ENCODE assay signal across 19 cellular contexts in the genomic region with DNA sequence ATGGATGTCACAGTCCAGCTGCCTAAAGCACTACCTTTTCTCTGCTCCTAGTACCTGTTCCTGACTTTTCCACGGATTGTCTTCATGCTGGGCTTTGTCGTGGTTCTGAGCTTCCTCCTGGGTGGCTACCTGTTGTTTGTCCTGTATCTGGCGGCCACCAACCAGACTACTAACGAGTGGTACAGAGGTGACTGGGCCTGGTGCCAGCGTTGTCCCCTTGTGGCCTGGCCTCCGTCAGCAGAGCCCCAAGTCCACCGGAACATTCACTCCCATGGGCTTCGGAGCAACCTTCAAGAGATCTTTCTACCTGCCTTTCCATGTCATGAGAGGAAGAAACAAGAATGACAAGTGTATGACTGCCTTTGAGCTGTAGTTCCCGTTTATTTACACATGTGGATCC. TPM values are rescaled to one million over a fixed set of nuclear protein-coding genes. Genes with fewer than 3 reads are reported as not detected.
A peak's percentile ranks its signal among the peaks of the same experiment; 100 is the strongest.
DNase-seq lines count a peak whose midpoint lies in the region; ATAC-seq and TF ChIP-seq lines count a peak whose summit lies in the region.
"Had no signal": no experiment of that assay in that cellular context is flagged by ENCODE, and none has a peak within 500 bp of the region (broad histone marks: within the 10 kb centered on the region; RNA-seq: fewer than 3 reads in every experiment).

No MANE protein-coding gene starts in this region.

- H4K20me1 ChIP-seq in neural progenitor cell (ENCODE audit: low read depth) = peaks cover 12% of the 10 kb centered on the region

- no peaks in the 10 kb centered on the region for H3K27me3 ChIP-seq in body of pancreas
- no peaks in the 10 kb centered on the region for H3K27me3 ChIP-seq in neural progenitor cell
- H3K27me3 ChIP-seq: esophagus muscularis mucosa, transverse colon had no signal

- intact Hi-C loops in activated CD4-positive, alpha-beta T cell treated with anti-CD3 and anti-CD28 coated beads, Interleukin-2, amount 10 ng/mL, durations not matched to agents 24 days and 14 days (cut with micrococcal nuclease) = loop anchor here (10.0 kb wide), 1 partner anchor 266 kb away; no protein-coding TSS in a partner anchor
- intact Hi-C loops in body of pancreas (cut with DNase I) = no loop called here

- no peak overlapping the region for H2AFZ ChIP-seq in neural progenitor cell (replicated peaks)

- H3K9me3 ChIP-seq in body of pancreas (no peaks in the 10 kb centered on the region), neural progenitor cell (ENCODE audit: low read depth) (no peaks in the 10 kb centered on the region)
- H3K9me3 ChIP-seq: A549, esophagus muscularis mucosa, lower lobe of right lung, transverse colon had no signal

- peaks cover 19% of the 10 kb centered on the region for H3F3A ChIP-seq in neural progenitor cell (ENCODE audit: low read depth)

- peaks cover 37% of the 10 kb centered on the region for H3K36me3 Mint-ChIP-seq in activated CD4-positive, alpha-beta T cell treated with anti-CD3 and anti-CD28 coated beads, Interleukin-2, amount 10 ng/mL, durations not matched to agents 24 days and 14 days (ENCODE audit: low read depth)
- H3K36me3 Mint-ChIP-seq in HFFc6 (ENCODE audit: low read depth) (peaks cover 5% of the 10 kb centered on the region; the same call in 1 of the 2 replicates), neural progenitor cell (peaks cover 19% of the 10 kb centered on the region)

- H3K9me3 Mint-ChIP-seq in activated CD4-positive, alpha-beta T cell treated with anti-CD3 and anti-CD28 coated beads, Interleukin-2, amount 10 ng/mL, durations not matched to agents 24 days and 14 days = no peaks in the 10 kb centered on the region
- no peaks in the 10 kb centered on the region for H3K9me3 Mint-ChIP-seq in HFFc6
- H3K9me3 Mint-ChIP-seq in neural progenitor cell = no peaks in the 10 kb centered on the region
- H3K9me3 Mint-ChIP-seq: CD14-positive monocyte had no signal

- H3K4me3 Mint-ChIP-seq in activated CD4-positive, alpha-beta T cell treated with anti-CD3 and anti-CD28 coated beads, Interleukin-2, amount 10 ng/mL, durations not matched to agents 24 days and 14 days = peak overlapping the region; percentile 40
- H3K4me3 Mint-ChIP-seq in HFFc6 (peak overlapping the region; percentile 13; the same call in 1 of the 2 replicates), neural progenitor cell (peak overlapping the region; percentile 90)

- no peak overlapping the region for H3K27ac ChIP-seq in body of pancreas
- H3K27ac ChIP-seq in neural progenitor cell = no peak overlapping the region
- H3K27ac ChIP-seq: A549, lower lobe of right lung had no signal

- ATAC-seq in body of pancreas (no peak), HG03565 (IDR thresholded peaks at IDR 0.05; ENCODE audit: unreplicated experiment) (no peak)
- ATAC-seq: A549; lower lobe of right lung; stimulated activated naive CD8-positive, alpha-beta T cell treated with anti-CD3 and anti-CD28 coated beads, Interleukin-15, Interleukin-2, amounts not matched to agents 100 U/mL and 50 U/mL, for 24 hours had no signal

- no peaks in the 10 kb centered on the region for H3K27me3 Mint-ChIP-seq in activated CD4-positive, alpha-beta T cell treated with anti-CD3 and anti-CD28 coated beads, Interleukin-2, amount 10 ng/mL, durations not matched to agents 24 days and 14 days
- H3K27me3 Mint-ChIP-seq in HFFc6 (ENCODE audit: insufficient read depth) (no peaks in the 10 kb centered on the region; the same call in none of the 2 replicates), neural progenitor cell (ENCODE audit: insufficient read depth, low read depth) (peaks cover 8% of the 10 kb centered on the region)

- H3K4me3 ChIP-seq in body of pancreas (no peak overlapping the region), neural progenitor cell (no peak overlapping the region)
- H3K4me3 ChIP-seq: A549, lower lobe of right lung, transverse colon had no signal

- peaks cover 19% of the 10 kb centered on the region for H3K4me1 ChIP-seq in body of pancreas
- H3K4me1 ChIP-seq in neural progenitor cell = peaks cover 9% of the 10 kb centered on the region

- peaks cover 0 to 8% of the 10 kb centered on the region in 2 donors for H3K36me3 ChIP-seq in body of pancreas (replicated peaks in 1 of 2; ENCODE audit: insufficient read depth in 1 of 2, low read depth in 2 of 2)
- peaks cover 8% of the 10 kb centered on the region for H3K36me3 ChIP-seq in neural progenitor cell

- peaks cover 19% of the 10 kb centered on the region for H3K4me1 Mint-ChIP-seq in activated CD4-positive, alpha-beta T cell treated with anti-CD3 and anti-CD28 coated beads, Interleukin-2, amount 10 ng/mL, durations not matched to agents 24 days and 14 days
- H3K4me1 Mint-ChIP-seq in HFFc6 (ENCODE audit: low read depth) = peaks cover 6% of the 10 kb centered on the region
- peaks cover 10% of the 10 kb centered on the region for H3K4me1 Mint-ChIP-seq in neural progenitor cell

- H3K27ac Mint-ChIP-seq in activated CD4-positive, alpha-beta T cell treated with anti-CD3 and anti-CD28 coated beads, Interleukin-2, amount 10 ng/mL, durations not matched to agents 24 days and 14 days = peak overlapping the region; percentile 19
- no peak overlapping the region for H3K27ac Mint-ChIP-seq in HFFc6
- H3K27ac Mint-ChIP-seq in neural progenitor cell = peak overlapping the region; percentile 67

- no peak for TF ChIP-seq POLR2A in body of pancreas (IDR thresholded peaks at IDR 0.05)

- H3K9ac ChIP-seq in neural progenitor cell = no peak overlapping the region

- 73 to 87% methylated on average over 9 of the region's 9 CpGs for WGBS in body of pancreas, 2 donors

- TF ChIP-seq CTCF in HFFc6 (IDR thresholded peaks at IDR 0.05) (no peak), body of pancreas (IDR thresholded peaks at IDR 0.05) (no peak), neural progenitor cell (IDR thresholded peaks at IDR 0.05) (no peak)

- H3K79me2 ChIP-seq in neural progenitor cell (ENCODE audit: low read depth) = peaks cover 20% of the 10 kb centered on the region

- H3K4me2 ChIP-seq in neural progenitor cell = no peak overlapping the region

- no peak for DNase-seq in activated CD4-positive, alpha-beta T cell treated with anti-CD3 and anti-CD28 coated beads, Interleukin-2, amount 10 ng/mL, durations not matched to agents 24 days and 14 days
- no peak for DNase-seq in activated CD4-positive, alpha-beta T cell treated with anti-CD3 and anti-CD28 coated beads for 4 hours
- DNase-seq in HFFc6 (no peak), body of pancreas (peak in 3 of 4 donors; percentile 10 to 20 (median 17)), neural progenitor cell (ENCODE audit: low spot score) (no peak), kidney glomerular epithelial cell (lab: John Stamatoyannopoulos, UW) (no peak), NCI-H1694 treated with DMSO at 0.1 percent for 48 hours (lab: John Stamatoyannopoulos, UW) (no peak)
- DNase-seq: activated naive CD4-positive, alpha-beta T cell; DND-41; H7; lower lobe of right lung; RPMI8226; stimulated activated naive CD8-positive, alpha-beta T cell treated with anti-CD3 and anti-CD28 coated beads, Interleukin-15, Interleukin-2, amounts not matched to agents 100 U/mL and 50 U/mL, for 24 hours; transverse colon had no signal

RNA-seq across cellular contexts. Expression of gene INTS15, which starts 1.3 kb away (rescaled TPM):
- 42.5 and 45.1 TPM in 2 replicates for total RNA-seq in activated CD4-positive, alpha-beta T cell treated with anti-CD3 and anti-CD28 coated beads, Interleukin-2, amount 10 ng/mL, durations not matched to agents 24 days and 14 days
- 10 to 100 TPM; 14.9 to 17.9 (median 17.4) TPM for total RNA-seq in HFFc6 (2021; fragmentation: NEBNext Ultra II Directional; extraction: Animal tissue kit (Norgen Biotek cat#: 25700))
- total RNA-seq in body of pancreas (10 to 100 TPM; 25.7 to 40.5 TPM), neural progenitor cell (ENCODE audit: low replicate concordance) (13.7 and 24.1 TPM in 2 replicates)

RNA-seq across cellular contexts. Expression of gene ZDHHC4, which starts 11.3 kb away (rescaled TPM):
- total RNA-seq in activated CD4-positive, alpha-beta T cell treated with anti-CD3 and anti-CD28 coated beads, Interleukin-2, amount 10 ng/mL, durations not matched to agents 24 days and 14 days = 26.7 and 28.3 TPM in 2 replicates
- total RNA-seq in HFFc6 (2021; fragmentation: NEBNext Ultra II Directional; extraction: Animal tissue kit (Norgen Biotek cat#: 25700)) = 10 to 100 TPM; 18.4 to 27.7 (median 25.2) TPM
- total RNA-seq in body of pancreas (10 to 100 TPM; 19.1 to 35.5 TPM), neural progenitor cell (ENCODE audit: low replicate concordance) (75.9 and 102 TPM in 2 replicates)

RNA-seq across cellular contexts. Expression of gene ZNF853, which starts 26.8 kb away (rescaled TPM):
- total RNA-seq in activated CD4-positive, alpha-beta T cell treated with anti-CD3 and anti-CD28 coated beads, Interleukin-2, amount 10 ng/mL, durations not matched to agents 24 days and 14 days = 0.33 and 0.42 TPM in 2 replicates
- total RNA-seq in HFFc6 (2021; fragmentation: NEBNext Ultra II Directional; extraction: Animal tissue kit (Norgen Biotek cat#: 25700)) = under 1 TPM in 3 of 6 experiments, not detected in 3; 0.05 to 0.07 (median 0.06) TPM
- total RNA-seq in body of pancreas = 10 to 100 TPM in 1 of 2 donors, 1 to 10 TPM in 1; 3.6 to 11.2 TPM
- total RNA-seq in neural progenitor cell (ENCODE audit: low replicate concordance) = 6.2 and 8.2 TPM in 2 replicates

RNA-seq across cellular contexts. Expression of gene GRID2IP, which starts 37.3 kb away (rescaled TPM):
- total RNA-seq in activated CD4-positive, alpha-beta T cell treated with anti-CD3 and anti-CD28 coated beads, Interleukin-2, amount 10 ng/mL, durations not matched to agents 24 days and 14 days = 0.05 TPM in 1 of 2 replicates, not detected in the other
- total RNA-seq in HFFc6 (2021; fragmentation: NEBNext Ultra II Directional; extraction: Animal tissue kit (Norgen Biotek cat#: 25700)) = not detected
- total RNA-seq in body of pancreas (1 to 10 TPM; 1.0 to 1.6 TPM), neural progenitor cell (ENCODE audit: low replicate concordance) (0.31 TPM in 1 of 2 replicates, not detected in the other)
- total RNA-seq: esophagus muscularis mucosa, glomerular endothelial cell had no signal

RNA-seq across cellular contexts. Expression of gene ZNF316, which starts 48.6 kb away (rescaled TPM):
- 28.8 and 29.4 TPM in 2 replicates for total RNA-seq in activated CD4-positive, alpha-beta T cell treated with anti-CD3 and anti-CD28 coated beads, Interleukin-2, amount 10 ng/mL, durations not matched to agents 24 days and 14 days
- 10 to 100 TPM; 13.4 to 17.0 (median 15.0) TPM for total RNA-seq in HFFc6 (2021; fragmentation: NEBNext Ultra II Directional; extraction: Animal tissue kit (Norgen Biotek cat#: 25700))
- total RNA-seq in body of pancreas (10 to 100 TPM; 29.1 to 69.5 TPM), neural progenitor cell (ENCODE audit: low replicate concordance) (2.2 and 21.6 TPM in 2 replicates)

Comparison
In these comparisons a context has a peak if more than half of its experiments do, and no peak if none do; other contexts are left out.
1. DNase-seq: peak in body of pancreas (3 of 4); none in activated CD4-positive, alpha-beta T cell treated with anti-CD3 and anti-CD28 coated beads, Interleukin-2, amount 10 ng/mL, durations not matched to agents 24 days and 14 days (single experiment), activated CD4-positive, alpha-beta T cell treated with anti-CD3 and anti-CD28 coated beads for 4 hours (0 of 2), HFFc6 (single experiment), neural progenitor cell (single experiment), kidney glomerular epithelial cell (single experiment) and NCI-H1694 treated with DMSO at 0.1 percent for 48 hours (single experiment).
2. H3K4me3 Mint-ChIP-seq: peak in every context shown above with its lines; median percentile 90 in neural progenitor cell; 40 in activated CD4-positive, alpha-beta T cell treated with anti-CD3 and anti-CD28 coated beads, Interleukin-2, amount 10 ng/mL, durations not matched to agents 24 days and 14 days; 13 in HFFc6.